ENCODE assay signal across 19 cellular contexts in genomic region chr9:130323051-130323757, GRCh38.
"Had no signal": no experiment of that assay in that cellular context is flagged by ENCODE, and none has a peak within 500 bp of the region (broad histone marks: within the 10 kb centered on the region; RNA-seq: fewer than 3 reads in every experiment).

No MANE protein-coding gene starts in this region.

- DNase-seq: activated CD4-positive, CD25-positive, alpha-beta regulatory T cell treated with anti-CD3 and anti-CD28 coated beads, Interleukin-2, amount 50 U/mL, for 72 hours; activated CD8-positive, alpha-beta memory T cell treated with anti-CD3 and anti-CD28 coated beads for 24 hours; activated CD8-positive, alpha-beta memory T cell treated with anti-CD3 and anti-CD28 coated beads, Interleukin-2, amount 50 U/mL, for 48 hours; activated effector memory CD4-positive, alpha-beta T cell treated with anti-CD3 and anti-CD28 coated beads, Interleukin-2, amount 50 U/mL, for 16 hours; activated naive CD4-positive, alpha-beta T cell treated with anti-CD3 and anti-CD28 coated beads, Interleukin-2, amount 50 U/mL, for 16 hours; activated T-cell treated with anti-CD3 and anti-CD28 coated beads, Interleukin-2, amount 50 U/mL, for 48 hours; erythroblast; hippocampal formation; naive B cell; stimulated activated CD4-positive, alpha-beta T cell treated with anti-CD3 and anti-CD28 coated beads, Interleukin-4, amount 100 ng/mL, for 24 hours; T-cell; testis had no signal

- H3K9ac ChIP-seq: neural progenitor cell had no signal

- H3K4me3 ChIP-seq: ascending aorta, breast epithelium, coronary artery, neural progenitor cell, prostate gland, testis had no signal

- ATAC-seq: right cardiac atrium; stimulated activated effector memory CD8-positive, alpha-beta T cell treated with anti-CD3 and anti-CD28 coated beads, Interleukin-12 subunit alpha, Interleukin-12 subunit beta, amount 100 ng/mL, for 72 hours; T-cell had no signal

- H3K27me3 ChIP-seq: neural progenitor cell, testis had no signal

- H3K36me3 ChIP-seq: ascending aorta, breast epithelium, neural progenitor cell, prostate gland had no signal

- H3K4me1 ChIP-seq: ascending aorta, breast epithelium, prostate gland, testis had no signal

- H2AFZ ChIP-seq: neural progenitor cell had no signal

- H3K9me3 ChIP-seq: ascending aorta, breast epithelium, prostate gland, testis had no signal

- H3K4me2 ChIP-seq: neural progenitor cell had no signal

- H3K27ac ChIP-seq: ascending aorta, breast epithelium, coronary artery, neural progenitor cell, prostate gland, testis had no signal
